ENCODE assay signal across 1 cellular context in genomic region chr6:26205161-26205624, GRCh38.
TF ChIP-seq lines count a peak whose summit lies in the region.

No MANE protein-coding gene starts in this region.

TF ChIP-seq in SK-N-SH, 30 proteins besides CTCF, POLR2A, EP300 and RAD21 (continued from another document):
- TF ChIP-seq REST (IDR thresholded peaks at IDR 0.05; ENCODE audit: low read depth, low read length) (peak; percentile 13; the same call in 1 of the 2 replicates), POLR2AphosphoS5 (IDR thresholded peaks at IDR 0.05; ENCODE audit: low read depth, low read length) (peak; percentile 63), MAX (IDR thresholded peaks at IDR 0.05; ENCODE audit: low read depth) (no peak), RFX5 (IDR thresholded peaks at IDR 0.05; ENCODE audit: low read length) (peak; percentile 57; the same call in 1 of the 2 replicates), TEAD4 (IDR thresholded peaks at IDR 0.05; ENCODE audit: borderline replicate concordance, insufficient read depth) (no peak), GABPA (IDR thresholded peaks at IDR 0.05; ENCODE audit: low read depth) (no peak), TCF12 (IDR thresholded peaks at IDR 0.05) (no peak; the same call in 1 of the 2 replicates), YY1 (IDR thresholded peaks at IDR 0.05; ENCODE audit: low read depth) (peak; percentile 86), GATA2 (CRISPR knock-in tag; IDR thresholded peaks at IDR 0.05) (no peak), TAF1 (IDR thresholded peaks at IDR 0.05; ENCODE audit: borderline replicate concordance, low read depth, low read length) (peak; percentile 48; the same call in 1 of the 2 replicates), NFIC (IDR thresholded peaks at IDR 0.05; ENCODE audit: borderline replicate concordance) (0 out of 2 replicates have a peak, but pooled peaks have one; percentile 19), PBX3 (IDR thresholded peaks at IDR 0.05) (no peak), CHD2 (IDR thresholded peaks at IDR 0.05; ENCODE audit: low read length, partially characterized antibody) (no peak), JUND (IDR thresholded peaks at IDR 0.05) (0 out of 2 replicates have a peak, but pooled peaks have one; percentile 3), FOXJ3 (CRISPR knock-in tag; IDR thresholded peaks at IDR 0.05) (no peak)
